In genomic region chr20:19003759-19004336, GRCh38 we compare ENCODE assay signal across 18 cellular contexts.
DNase-seq lines count a peak whose midpoint lies in the region; ATAC-seq and TF ChIP-seq lines count a peak whose summit lies in the region.
"Had no signal": no experiment of that assay in that cellular context is flagged by ENCODE, and none has a peak within 500 bp of the region (broad histone marks: within the 10 kb centered on the region; RNA-seq: fewer than 3 reads in every experiment).

No MANE protein-coding gene starts in this region.

- H3K9me3 ChIP-seq in RWPE2 (ENCODE audit: severe bottlenecking), result no peaks in the 10 kb centered on the region
- H3K9me3 ChIP-seq: MG63, SJCRH30 had no signal

- no peaks in the 10 kb centered on the region for H3K27me3 ChIP-seq in RWPE2 (ENCODE audit: insufficient read depth, poor library complexity, severe bottlenecking)
- H3K27me3 ChIP-seq: MG63, SJCRH30 had no signal

- no peaks in the 10 kb centered on the region for H3K4me1 ChIP-seq in RWPE2 (ENCODE audit: insufficient read depth, poor library complexity, severe bottlenecking)
- H3K4me1 ChIP-seq: SJCRH30 had no signal

- H3K36me3 ChIP-seq in RWPE2 (ENCODE audit: low read depth), result no peaks in the 10 kb centered on the region
- H3K36me3 ChIP-seq: MG63, SJCRH30 had no signal

- TF ChIP-seq CTCF in RWPE2 (IDR thresholded peaks at IDR 0.05; ENCODE audit: poor library complexity, severe bottlenecking) (no peak), omental fat pad (IDR thresholded peaks at IDR 0.05) (no peak)

- no peak overlapping the region for H3K27ac ChIP-seq in RWPE2 (ENCODE audit: poor library complexity, severe bottlenecking)
- H3K27ac ChIP-seq: SJCRH30 had no signal

- ATAC-seq in RWPE2 (ENCODE audit: low read depth) (peak; percentile 82), omental fat pad (ENCODE audit: low FRiP score) (peak; percentile 54)

- DNase-seq in A172 (ENCODE audit: low spot score), result peak; percentile 38
- DNase-seq in ELR (ENCODE audit: low read depth), result peak; percentile 7
- no peak for DNase-seq in RWPE2 (ENCODE audit: low spot score)
- no peak for DNase-seq in omental fat pad (ENCODE audit: low spot score)
- DNase-seq in cerebellum (ENCODE audit: low spot score), result no peak
- no peak for DNase-seq in NCI-H526 treated with DMSO at 0.1 percent for 48 hours (lab: John Stamatoyannopoulos, UW)
- no peak for DNase-seq in amniotic stem cell (lab: John Stamatoyannopoulos, UW)
- no peak for DNase-seq in SIG-M5 (lab: John Stamatoyannopoulos, UW)
- DNase-seq: 8988T, HCEC 1CT, Kasumi-1, MG63, NCI-H1092 treated with DMSO at 0.1 percent for 48 hours, NCI-H146, NCI-H2081, NCI-H2171 treated with DMSO at 0.1 percent for 48 hours, NCI-H446 treated with DMSO at 0.1 percent for 48 hours, SJCRH30 had no signal

- no peak overlapping the region for H3K4me3 ChIP-seq in RWPE2 (ENCODE audit: severe bottlenecking)
- H3K4me3 ChIP-seq: MG63, SJCRH30 had no signal

Comparison
In these comparisons a context has a peak if more than half of its experiments do, and no peak if none do; other contexts are left out.
1. DNase-seq: peak in A172 (single experiment) and ELR (single experiment); none in RWPE2 (single experiment), omental fat pad (single experiment), cerebellum (single experiment), NCI-H526 treated with DMSO at 0.1 percent for 48 hours (single experiment), amniotic stem cell (single experiment) and SIG-M5 (single experiment).